Comparison of ENCODE assay signal across 35 cellular contexts in genomic region chr19:29044037-29044436, GRCh38.
"Had no signal": no experiment of that assay in that cellular context is flagged by ENCODE, and none has a peak within 500 bp of the region (broad histone marks: within the 10 kb centered on the region; RNA-seq: fewer than 3 reads in every experiment).

No MANE protein-coding gene starts in this region.

- DNase-seq: Karpas-422, Kasumi-1, KBM-7, KG1, MG63, MM.1S, MV-4-11, NCI-H1048, NCI-H1092, NCI-H1092 treated with DMSO at 0.1 percent for 48 hours, NCI-H1105, NCI-H1105 treated with DMSO at 0.1 percent for 48 hours, NCI-H1417, NCI-H1417 treated with DMSO at 0.1 percent for 48 hours, NCI-H1436, NCI-H1436 treated with DMSO at 0.1 percent for 48 hours, NCI-H146, NCI-H1694, NCI-H1694 treated with DMSO at 0.1 percent for 48 hours, NCI-H187, NCI-H187 treated with DMSO at 0.1 percent for 48 hours, NCI-H1930, NCI-H2029, NCI-H2029 treated with DMSO at 0.1 percent for 48 hours, NCI-H2081, NCI-H2081 treated with DMSO at 0.1 percent for 48 hours, NCI-H2107, NCI-H2171, NCI-H2171 treated with DMSO at 0.1 percent for 48 hours, NCI-H2227 treated with DMSO at 0.1 percent for 48 hours, NCI-H226, NCI-H345, NCI-H446, NCI-H446 treated with DMSO at 0.1 percent for 48 hours had no signal

- H3K36me3 ChIP-seq: MG63 had no signal

- H3K4me3 ChIP-seq: MG63 had no signal

- H3K27me3 ChIP-seq: MG63 had no signal

- H3K27ac ChIP-seq: KMS-11 had no signal

- H3K9ac ChIP-seq: KMS-11 had no signal

- H3K4me2 ChIP-seq: KMS-11 had no signal

- H3K9me3 ChIP-seq: MG63 had no signal
